17 cellular contexts compared by ENCODE assay signal in the genomic region with DNA sequence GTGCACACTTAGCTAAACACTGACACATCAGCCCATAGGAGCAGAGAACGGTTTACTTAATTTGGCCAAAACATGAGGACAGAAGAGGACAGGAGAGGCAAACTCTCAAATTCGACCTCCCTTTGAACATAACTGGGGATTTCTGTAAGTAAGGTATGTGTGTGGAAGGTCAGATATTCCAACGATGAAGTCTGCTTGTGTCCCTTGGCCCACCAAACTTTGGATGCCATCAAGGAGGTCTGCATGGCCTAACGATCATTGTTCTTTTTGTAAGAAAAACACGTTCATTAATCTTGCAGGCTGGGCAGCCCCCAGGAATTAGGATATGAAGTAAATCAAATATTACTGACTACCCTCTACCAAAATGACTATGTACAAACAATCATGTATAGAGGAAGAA.
DNase-seq lines count a peak whose midpoint lies in the region; ATAC-seq and TF ChIP-seq lines count a peak whose summit lies in the region.
"Had no signal": no experiment of that assay in that cellular context is flagged by ENCODE, and none has a peak within 500 bp of the region (broad histone marks: within the 10 kb centered on the region; RNA-seq: fewer than 3 reads in every experiment).

No MANE protein-coding gene starts in this region.

- H3K36me3 ChIP-seq in neural cell (ENCODE audit: insufficient read depth, low read length): no peaks in the 10 kb centered on the region
- H3K36me3 ChIP-seq: BLaER1 had no signal

- ATAC-seq in WTC11: no peak
- no peak for ATAC-seq in HG03378 (IDR thresholded peaks at IDR 0.05; ENCODE audit: unreplicated experiment)
- ATAC-seq: CD8-positive, alpha-beta T cell; HCT116 had no signal

- H3K27ac ChIP-seq in neural cell (ENCODE audit: low read length): peak overlapping the region; percentile 70
- H3K27ac ChIP-seq: 22Rv1, BLaER1, C4-2B had no signal

- H3K9ac ChIP-seq in neural cell (ENCODE audit: low read length): no peak overlapping the region
- H3K9ac ChIP-seq: BLaER1 had no signal

- H2AFZ ChIP-seq in neural cell (ENCODE audit: low read depth, low read length): no peak overlapping the region

- CTCF ChIA-PET in WTC11 (lab: Charles Lee): no interaction called here

- peaks cover 3% of the 10 kb centered on the region for H3F3A ChIP-seq in neural cell (ENCODE audit: insufficient read depth, low read length, poor library complexity, severe bottlenecking)

- TF ChIP-seq EP300 in neural cell (conservative IDR thresholded peaks at IDR 0.05; ENCODE audit: poor library complexity, severe bottlenecking): no peak

- peak in 2 of 3 experiments; percentile 8 to 46 for DNase-seq in NCI-H1417 (lab: John Stamatoyannopoulos, UW)
- DNase-seq in NCI-H1417 treated with DMSO at 0.1 percent for 48 hours (lab: John Stamatoyannopoulos, UW): no peak
- DNase-seq in WTC11 (ENCODE audit: low spot score): no peak
- no peak for DNase-seq in progenitor cell of endocrine pancreas (ENCODE audit: low spot score, unreplicated experiment)
- DNase-seq: Caco-2; CD4-positive, CD25-positive, alpha-beta regulatory T cell; CD8-positive, alpha-beta T cell; DMS153; DND-41; H9 had no signal

- H3K4me2 ChIP-seq in neural cell (ENCODE audit: low read length): no peak overlapping the region
- H3K4me2 ChIP-seq: BLaER1 had no signal

- H4K20me1 ChIP-seq in neural cell (ENCODE audit: insufficient read depth): no peaks in the 10 kb centered on the region
- H4K20me1 ChIP-seq: BLaER1 had no signal

- no peaks in the 10 kb centered on the region for H3K9me3 ChIP-seq in neural cell (ENCODE audit: low read length)
- H3K9me3 ChIP-seq: BLaER1, Caco-2 had no signal

- H3K9me2 ChIP-seq in neural cell (ENCODE audit: insufficient read depth, low read length): no peaks in the 10 kb centered on the region

- H3K36me3 Mint-ChIP-seq in WTC11 (no peaks in the 10 kb centered on the region), progenitor cell of endocrine pancreas (ENCODE audit: insufficient read depth) (no peaks in the 10 kb centered on the region)
- H3K36me3 Mint-ChIP-seq: CD4-positive, CD25-positive, alpha-beta regulatory T cell; CD8-positive, alpha-beta T cell had no signal

- H3K27ac Mint-ChIP-seq in WTC11: peak overlapping the region; percentile 32; the same call in 1 of the 2 replicates
- no peak overlapping the region for H3K27ac Mint-ChIP-seq in progenitor cell of endocrine pancreas
- H3K27ac Mint-ChIP-seq: B cell; CD4-positive, CD25-positive, alpha-beta regulatory T cell; CD8-positive, alpha-beta T cell had no signal

- H3K4me3 Mint-ChIP-seq in WTC11: no peak overlapping the region
- no peak overlapping the region for H3K4me3 Mint-ChIP-seq in progenitor cell of endocrine pancreas (ENCODE audit: low read depth)
- H3K4me3 Mint-ChIP-seq: B cell; CD4-positive, CD25-positive, alpha-beta regulatory T cell; CD8-positive, alpha-beta T cell; H9 had no signal

- H3K27me3 ChIP-seq in neural cell (ENCODE audit: insufficient read depth, low read depth, low read length): no peaks in the 10 kb centered on the region
- H3K27me3 ChIP-seq: BLaER1 had no signal

- TF ChIP-seq CTCF in WTC11 (IDR thresholded peaks at IDR 0.05) (no peak), neural cell (IDR thresholded peaks at IDR 0.05; ENCODE audit: poor library complexity, severe bottlenecking) (no peak), progenitor cell of endocrine pancreas (IDR thresholded peaks at IDR 0.05; ENCODE audit: unreplicated experiment) (no peak)

- no peaks in the 10 kb centered on the region for H3K27me3 Mint-ChIP-seq in WTC11 (ENCODE audit: low read depth)
- no peaks in the 10 kb centered on the region for H3K27me3 Mint-ChIP-seq in progenitor cell of endocrine pancreas
- H3K27me3 Mint-ChIP-seq: B cell; CD4-positive, CD25-positive, alpha-beta regulatory T cell had no signal

- H3K9me3 Mint-ChIP-seq in WTC11 (no peaks in the 10 kb centered on the region), progenitor cell of endocrine pancreas (ENCODE audit: low read depth) (no peaks in the 10 kb centered on the region)
- H3K9me3 Mint-ChIP-seq: H9 had no signal

- no peak overlapping the region for H3K4me3 ChIP-seq in neural cell (ENCODE audit: low read length)
- H3K4me3 ChIP-seq: BLaER1 had no signal

- POLR2A ChIA-PET in WTC11 (lab: Charles Lee): no interaction called here

- no peak for TF ChIP-seq RAD21 in neural cell (conservative IDR thresholded peaks at IDR 0.05)

- H3K79me2 ChIP-seq in neural cell (replicated peaks; ENCODE audit: insufficient read depth, low read length): no peaks in the 10 kb centered on the region

- H3K4me1 Mint-ChIP-seq in WTC11: peaks cover 44% of the 10 kb centered on the region
- no peaks in the 10 kb centered on the region for H3K4me1 Mint-ChIP-seq in progenitor cell of endocrine pancreas (ENCODE audit: low read depth)
- H3K4me1 Mint-ChIP-seq: B cell; CD4-positive, CD25-positive, alpha-beta regulatory T cell had no signal

TF ChIP-seq in WTC11, 78 proteins besides CTCF, POLR2A, EP300 and RAD21 (continues in another document):
- TF ChIP-seq ATF3 (CRISPR knock-in tag; conservative IDR thresholded peaks at IDR 0.05) (no peak), ZNF396 (CRISPR knock-in tag; IDR thresholded peaks at IDR 0.05; ENCODE audit: borderline replicate concordance) (no peak), NFATC4 (CRISPR knock-in tag; IDR thresholded peaks at IDR 0.05) (no peak), ELF4 (CRISPR knock-in tag; IDR thresholded peaks at IDR 0.05; ENCODE audit: low read depth) (no peak), HMGXB4 (CRISPR knock-in tag; IDR thresholded peaks at IDR 0.05) (no peak)
- TF ChIP-seq, protein P1, sequence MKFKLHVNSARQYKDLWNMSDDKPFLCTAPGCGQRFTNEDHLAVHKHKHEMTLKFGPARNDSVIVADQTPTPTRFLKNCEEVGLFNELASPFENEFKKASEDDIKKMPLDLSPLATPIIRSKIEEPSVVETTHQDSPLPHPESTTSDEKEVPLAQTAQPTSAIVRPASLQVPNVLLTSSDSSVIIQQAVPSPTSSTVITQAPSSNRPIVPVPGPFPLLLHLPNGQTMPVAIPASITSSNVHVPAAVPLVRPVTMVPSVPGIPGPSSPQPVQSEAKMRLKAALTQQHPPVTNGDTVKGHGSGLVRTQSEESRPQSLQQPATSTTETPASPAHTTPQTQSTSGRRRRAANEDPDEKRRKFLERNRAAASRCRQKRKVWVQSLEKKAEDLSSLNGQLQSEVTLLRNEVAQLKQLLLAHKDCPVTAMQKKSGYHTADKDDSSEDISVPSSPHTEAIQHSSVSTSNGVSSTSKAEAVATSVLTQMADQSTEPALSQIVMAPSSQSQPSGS (CRISPR knock-in tag; IDR thresholded peaks at IDR 0.05; ENCODE audit: borderline replicate concordance, low read depth): no peak

TF ChIP-seq in neural cell, 6 proteins besides CTCF, POLR2A, EP300 and RAD21:
- TF ChIP-seq, protein P2, sequence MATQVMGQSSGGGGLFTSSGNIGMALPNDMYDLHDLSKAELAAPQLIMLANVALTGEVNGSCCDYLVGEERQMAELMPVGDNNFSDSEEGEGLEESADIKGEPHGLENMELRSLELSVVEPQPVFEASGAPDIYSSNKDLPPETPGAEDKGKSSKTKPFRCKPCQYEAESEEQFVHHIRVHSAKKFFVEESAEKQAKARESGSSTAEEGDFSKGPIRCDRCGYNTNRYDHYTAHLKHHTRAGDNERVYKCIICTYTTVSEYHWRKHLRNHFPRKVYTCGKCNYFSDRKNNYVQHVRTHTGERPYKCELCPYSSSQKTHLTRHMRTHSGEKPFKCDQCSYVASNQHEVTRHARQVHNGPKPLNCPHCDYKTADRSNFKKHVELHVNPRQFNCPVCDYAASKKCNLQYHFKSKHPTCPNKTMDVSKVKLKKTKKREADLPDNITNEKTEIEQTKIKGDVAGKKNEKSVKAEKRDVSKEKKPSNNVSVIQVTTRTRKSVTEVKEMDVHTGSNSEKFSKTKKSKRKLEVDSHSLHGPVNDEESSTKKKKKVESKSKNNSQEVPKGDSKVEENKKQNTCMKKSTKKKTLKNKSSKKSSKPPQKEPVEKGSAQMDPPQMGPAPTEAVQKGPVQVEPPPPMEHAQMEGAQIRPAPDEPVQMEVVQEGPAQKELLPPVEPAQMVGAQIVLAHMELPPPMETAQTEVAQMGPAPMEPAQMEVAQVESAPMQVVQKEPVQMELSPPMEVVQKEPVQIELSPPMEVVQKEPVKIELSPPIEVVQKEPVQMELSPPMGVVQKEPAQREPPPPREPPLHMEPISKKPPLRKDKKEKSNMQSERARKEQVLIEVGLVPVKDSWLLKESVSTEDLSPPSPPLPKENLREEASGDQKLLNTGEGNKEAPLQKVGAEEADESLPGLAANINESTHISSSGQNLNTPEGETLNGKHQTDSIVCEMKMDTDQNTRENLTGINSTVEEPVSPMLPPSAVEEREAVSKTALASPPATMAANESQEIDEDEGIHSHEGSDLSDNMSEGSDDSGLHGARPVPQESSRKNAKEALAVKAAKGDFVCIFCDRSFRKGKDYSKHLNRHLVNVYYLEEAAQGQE (IDR thresholded peaks at IDR 0.05; ENCODE audit: borderline replicate concordance): no peak
- TF ChIP-seq EZH2 (IDR thresholded peaks at IDR 0.05; ENCODE audit: borderline replicate concordance, insufficient read depth, low read length, poor library complexity, severe bottlenecking) (no peak), TAF1 (IDR thresholded peaks at IDR 0.05; ENCODE audit: low read depth) (no peak), POLR2AphosphoS5 (IDR thresholded peaks at IDR 0.05) (no peak), MXI1 (conservative IDR thresholded peaks at IDR 0.05; ENCODE audit: poor library complexity, severe bottlenecking) (no peak), SMC3 (conservative IDR thresholded peaks at IDR 0.05; ENCODE audit: poor library complexity) (no peak)
TF ChIP-seq in neural cell: peak in this region for 0.

Comparison
In these comparisons a context has a peak if more than half of its experiments do, and no peak if none do; other contexts are left out.
1. DNase-seq: peak in NCI-H1417 (2 of 3); none in NCI-H1417 treated with DMSO at 0.1 percent for 48 hours (single experiment), WTC11 (single experiment) and progenitor cell of endocrine pancreas (single experiment).